ENCODE assay signal across 30 cellular contexts in genomic region chr7:43244782-43245181, GRCh38.
"Had no signal": no experiment of that assay in that cellular context is flagged by ENCODE, and none has a peak within 500 bp of the region (broad histone marks: within the 10 kb centered on the region; RNA-seq: fewer than 3 reads in every experiment).

No MANE protein-coding gene starts in this region.

- H3K4me3 ChIP-seq: pancreas, prostate gland, thoracic aorta had no signal

- H3K9me3 ChIP-seq: pancreas, prostate gland, thoracic aorta had no signal

- ATAC-seq: activated CD4-positive, CD25-positive, alpha-beta regulatory T cell treated with anti-CD3 and anti-CD28 coated beads, Interleukin-2, amount 50 U/mL, for 24 hours; activated naive CD8-positive, alpha-beta T cell treated with anti-CD3 and anti-CD28 coated beads, Interleukin-2, amount 50 U/mL, for 24 hours; left colon; naive thymus-derived CD4-positive, alpha-beta T cell; pancreas; right cardiac atrium; stimulated activated naive CD8-positive, alpha-beta T cell treated with anti-CD3 and anti-CD28 coated beads, Interleukin-15, Interleukin-2, amounts not matched to agents 100 U/mL and 50 U/mL, for 24 hours had no signal

- H3K4me3 Mint-ChIP-seq: activated CD4-positive, alpha-beta memory T cell treated with anti-CD3 and anti-CD28 coated beads, Interleukin-2, amount 10 ng/mL, durations not matched to agents 7 days and 5 days; activated CD4-positive, alpha-beta T cell treated with anti-CD3 and anti-CD28 coated beads, Interleukin-2, amount 10 ng/mL, durations not matched to agents 24 days and 14 days; activated naive CD4-positive, alpha-beta T cell treated with anti-CD3 and anti-CD28 coated beads, Interleukin-2, amount 50 U/mL, for 24 hours; activated naive CD8-positive, alpha-beta T cell treated with anti-CD3 and anti-CD28 coated beads, Interleukin-2, amount 50 U/mL, for 24 hours; activated T-cell treated with anti-CD3 and anti-CD28 coated beads, Interleukin-2, amount 50 U/mL, for 24 hours; activated T-helper 17 cell treated with anti-CD3 and anti-CD28 coated beads, Interleukin-2, amount 50 U/mL, for 72 hours; naive thymus-derived CD4-positive, alpha-beta T cell had no signal

- H3K9me3 Mint-ChIP-seq: activated CD4-positive, alpha-beta memory T cell treated with anti-CD3 and anti-CD28 coated beads, Interleukin-2, amount 10 ng/mL, durations not matched to agents 7 days and 5 days; activated CD4-positive, alpha-beta T cell treated with anti-CD3 and anti-CD28 coated beads, Interleukin-2, amount 10 ng/mL, durations not matched to agents 24 days and 14 days; activated naive CD4-positive, alpha-beta T cell treated with anti-CD3 and anti-CD28 coated beads, Interleukin-2, amount 50 U/mL, for 24 hours; activated naive CD8-positive, alpha-beta T cell treated with anti-CD3 and anti-CD28 coated beads, Interleukin-2, amount 50 U/mL, for 24 hours; activated T-cell treated with anti-CD3 and anti-CD28 coated beads, Interleukin-2, amount 50 U/mL, for 24 hours; activated T-helper 17 cell treated with anti-CD3 and anti-CD28 coated beads, Interleukin-2, amount 50 U/mL, for 72 hours; naive thymus-derived CD4-positive, alpha-beta T cell had no signal

- DNase-seq: activated CD4-positive, alpha-beta memory T cell treated with anti-CD3 and anti-CD28 coated beads, Interleukin-2, amount 10 ng/mL, durations not matched to agents 7 days and 5 days; activated CD4-positive, alpha-beta T cell treated with anti-CD3 and anti-CD28 coated beads, Interleukin-2, amount 10 ng/mL, durations not matched to agents 24 days and 14 days; activated CD8-positive, alpha-beta memory T cell treated with anti-CD3 and anti-CD28 coated beads, Interleukin-2, amount 50 U/mL, for 48 hours; activated gamma-delta T cell treated with Interleukin-2 at 50 U/mL for 16 hours; activated naive CD8-positive, alpha-beta T cell treated with anti-CD3 and anti-CD28 coated beads, Interleukin-2, amount 50 U/mL, for 24 hours; activated T-cell treated with anti-CD3 and anti-CD28 coated beads, Interleukin-2, amount 50 U/mL, for 24 hours; central memory CD4-positive, alpha-beta T cell; dermis blood vessel endothelial cell; effector CD8-positive, alpha-beta T cell; hippocampal formation; left colon; midbrain; naive thymus-derived CD4-positive, alpha-beta T cell; pancreas; right cardiac atrium; stimulated activated CD4-positive, alpha-beta T cell treated with anti-CD3 and anti-CD28 coated beads, Interleukin-12 subunit alpha, Interleukin-12 subunit beta, amount 100 ng/mL, for 4 hours; stimulated activated CD4-positive, alpha-beta T cell treated with anti-CD3 and anti-CD28 coated beads, Interleukin-4, amount 100 ng/mL, for 1 hour; stimulated activated naive CD8-positive, alpha-beta T cell treated with anti-CD3 and anti-CD28 coated beads, Interleukin-15, Interleukin-2, amounts not matched to agents 100 U/mL and 50 U/mL, for 24 hours; trophoblast cell had no signal

- H3K36me3 ChIP-seq: pancreas, prostate gland, thoracic aorta had no signal

- H3K27me3 ChIP-seq: pancreas had no signal

- H3K4me1 ChIP-seq: pancreas, prostate gland had no signal

- H3K36me3 Mint-ChIP-seq: activated naive CD4-positive, alpha-beta T cell treated with anti-CD3 and anti-CD28 coated beads, Interleukin-2, amount 50 U/mL, for 24 hours; naive thymus-derived CD4-positive, alpha-beta T cell had no signal

- H3K27ac ChIP-seq: epithelial cell of prostate, pancreas, prostate gland, thoracic aorta, VCaP had no signal

- FAIRE-seq: endometrium, frontal cortex, keratinocyte, pancreas, TTC549 had no signal

- H3K4me1 Mint-ChIP-seq: activated CD4-positive, alpha-beta memory T cell treated with anti-CD3 and anti-CD28 coated beads, Interleukin-2, amount 10 ng/mL, durations not matched to agents 7 days and 5 days; activated CD4-positive, alpha-beta T cell treated with anti-CD3 and anti-CD28 coated beads, Interleukin-2, amount 10 ng/mL, durations not matched to agents 24 days and 14 days; activated naive CD4-positive, alpha-beta T cell treated with anti-CD3 and anti-CD28 coated beads, Interleukin-2, amount 50 U/mL, for 24 hours; activated naive CD8-positive, alpha-beta T cell treated with anti-CD3 and anti-CD28 coated beads, Interleukin-2, amount 50 U/mL, for 24 hours; activated T-helper 17 cell treated with anti-CD3 and anti-CD28 coated beads, Interleukin-2, amount 50 U/mL, for 72 hours had no signal
